18 cellular contexts compared by ENCODE assay signal in genomic region chr4:18722748-18723191, GRCh38.
DNase-seq lines count a peak whose midpoint lies in the region; ATAC-seq and TF ChIP-seq lines count a peak whose summit lies in the region.
"Had no signal": no experiment of that assay in that cellular context is flagged by ENCODE, and none has a peak within 500 bp of the region (broad histone marks: within the 10 kb centered on the region; RNA-seq: fewer than 3 reads in every experiment).

No MANE protein-coding gene starts in this region.

- no peaks in the 10 kb centered on the region for H3K4me1 ChIP-seq in thyroid gland
- H3K4me1 ChIP-seq: BLaER1 treated with 17β-estradiol and CSF1 and Interleukin-3, amounts not matched to agents 10 nM and 100 nM had no signal

- DNase-seq in NCI-H2227 treated with DMSO at 0.1 percent for 48 hours (lab: John Stamatoyannopoulos, UW) (peak; percentile 2), NCI-H2227 (lab: John Stamatoyannopoulos, UW; ENCODE audit: unreplicated experiment) (no peak), WTC11 (ENCODE audit: low spot score) (no peak), left kidney (ENCODE audit: low read depth, low spot score) (peak; percentile 60), thyroid gland (peak; percentile 4 to 26), GM13976 (ENCODE audit: low spot score) (no peak), DMS53 (lab: John Stamatoyannopoulos, UW) (no peak)
- DNase-seq: 8988T, DMS 273 treated with DMSO at 0.1 percent for 48 hours, EL, H9, KBM-7, NCI-H1048, NCI-H1694, NCI-H2171 treated with DMSO at 0.1 percent for 48 hours, NCI-H524 treated with DMSO at 0.1 percent for 48 hours had no signal

- CTCF ChIA-PET in WTC11 (lab: Charles Lee), result no interaction called here

- TF ChIP-seq CTCF in WTC11 (IDR thresholded peaks at IDR 0.05) (no peak), thyroid gland (IDR thresholded peaks at IDR 0.05) (no peak), GM13976 (IDR thresholded peaks at IDR 0.05; ENCODE audit: borderline replicate concordance, control extremely low read depth, extremely low read depth, insufficient read depth, missing control alignments) (no peak)

- H3K36me3 ChIP-seq in thyroid gland, result no peaks in the 10 kb centered on the region
- H3K36me3 ChIP-seq: BLaER1 treated with 17β-estradiol and CSF1 and Interleukin-3, amounts not matched to agents 10 nM and 100 nM had no signal

- H3K4me3 Mint-ChIP-seq in WTC11, result no peak overlapping the region
- H3K4me3 Mint-ChIP-seq: H9 had no signal

- H3K27me3 Mint-ChIP-seq in WTC11 (ENCODE audit: low read depth), result no peaks in the 10 kb centered on the region; the same call in 1 of the 2 replicates

- peaks cover 3% of the 10 kb centered on the region; the same call in 1 of the 2 replicates for H3K4me1 Mint-ChIP-seq in WTC11
- H3K4me1 Mint-ChIP-seq: H9 had no signal

- no peak for TF ChIP-seq POLR2A in thyroid gland (IDR thresholded peaks at IDR 0.05)

- no peaks in the 10 kb centered on the region for H3K9me3 ChIP-seq in thyroid gland

- H3K27me3 ChIP-seq in thyroid gland, result no peaks in the 10 kb centered on the region
- H3K27me3 ChIP-seq: BLaER1 treated with 17β-estradiol and CSF1 and Interleukin-3, amounts not matched to agents 10 nM and 100 nM had no signal

- H3K36me3 Mint-ChIP-seq in WTC11, result peaks cover 15% of the 10 kb centered on the region

- WGBS in thyroid gland, 2 donors, result 20 to 26% methylated on average over 1 of the region's 1 CpG

- ATAC-seq in WTC11 (0 out of 2 replicates have a peak, but pooled peaks have one; percentile 24), GM21723 (IDR thresholded peaks at IDR 0.05; ENCODE audit: unreplicated experiment) (no peak)

- H3K27ac ChIP-seq in thyroid gland, result no peak overlapping the region
- H3K27ac ChIP-seq: BLaER1 treated with 17β-estradiol and CSF1 and Interleukin-3, amounts not matched to agents 10 nM and 100 nM had no signal

- in situ Hi-C loops in GM13976 (cut with MboI; ENCODE audit: low sequenced_read_pairs, unreplicated experiment), result no loop called here

- no peak overlapping the region for H3K4me3 ChIP-seq in thyroid gland (replicated peaks in 1 of 3)
- H3K4me3 ChIP-seq: BLaER1 treated with 17β-estradiol and CSF1 and Interleukin-3, amounts not matched to agents 10 nM and 100 nM had no signal

- POLR2A ChIA-PET in WTC11 (lab: Charles Lee), result no interaction called here

- intact Hi-C loops in thyroid gland (cut with DNase I), result no loop called here

- H3K27ac Mint-ChIP-seq in WTC11, result no peak overlapping the region
- H3K27ac Mint-ChIP-seq: H9 had no signal

- H3K9me3 Mint-ChIP-seq in WTC11, result peaks cover 38% of the 10 kb centered on the region

TF ChIP-seq in WTC11, 78 proteins besides CTCF, POLR2A, EP300 and RAD21:
- no peak for TF ChIP-seq TEAD1 (CRISPR knock-in tag; IDR thresholded peaks at IDR 0.05)
- no peak for TF ChIP-seq ZBTB21 (CRISPR knock-in tag; IDR thresholded peaks at IDR 0.05; ENCODE audit: borderline replicate concordance)
- TF ChIP-seq IRF2 (CRISPR knock-in tag; IDR thresholded peaks at IDR 0.05; ENCODE audit: borderline replicate concordance, low read depth), result no peak
- no peak for TF ChIP-seq E2F1 (CRISPR knock-in tag; IDR thresholded peaks at IDR 0.05)
- no peak for TF ChIP-seq TCF7 (CRISPR knock-in tag; IDR thresholded peaks at IDR 0.05; ENCODE audit: low read depth)
- no peak for TF ChIP-seq ZNF263 (CRISPR knock-in tag; IDR thresholded peaks at IDR 0.05; ENCODE audit: low read depth)
- no peak for TF ChIP-seq USF1 (CRISPR knock-in tag; IDR thresholded peaks at IDR 0.05)

Comparison
In these comparisons a context has a peak if more than half of its experiments do, and no peak if none do; other contexts are left out.
1. DNase-seq: peak in NCI-H2227 treated with DMSO at 0.1 percent for 48 hours (single experiment), left kidney (single experiment) and thyroid gland (2 of 2); none in NCI-H2227 (single experiment), WTC11 (single experiment), GM13976 (single experiment) and DMS53 (single experiment).